In genomic region chr19:6199240-6199983, GRCh38 we compare ENCODE assay signal across 8 cellular contexts.
DNase-seq lines count a peak whose midpoint lies in the region; ATAC-seq, FAIRE-seq and TF ChIP-seq lines count a peak whose summit lies in the region.

No MANE protein-coding gene starts in this region.

- H3K4me1 ChIP-seq in small intestine (ENCODE audit: control insufficient read depth in 2 of 2, insufficient read depth in 1 of 2, low read depth in 1 of 2, low read length in 1 of 2), result peaks cover 0 to 2% of the 10 kb centered on the region in 2 donors

- DNase-seq in AG04450 (ENCODE audit: low read depth, low spot score), result peak; percentile 97
- DNase-seq in NCI-H2196 treated with DMSO at 0.1 percent for 48 hours (lab: John Stamatoyannopoulos, UW; ENCODE audit: unreplicated experiment), result peak; percentile 100
- peak; percentile 99 for DNase-seq in cardiac fibroblast (ENCODE audit: low read depth in 2 of 2)
- DNase-seq in iPS-NIHi7 (ENCODE audit: extremely low spot score), result peak; percentile 100
- DNase-seq in small intestine, result peak; percentile 100

- CTCF ChIA-PET in AG04450 (lab: Charles Lee), result interaction anchor here (2.2 kb wide), 1 partner anchor 19 kb away, joined by 14 read pairs; no protein-coding TSS in a partner anchor

- no peak for FAIRE-seq in small intestine (lab: Jason Lieb, UNC)

- ATAC-seq in GM18870 (IDR thresholded peaks at IDR 0.05; ENCODE audit: unreplicated experiment) (peak; percentile 60), HG03135 (IDR thresholded peaks at IDR 0.05; ENCODE audit: unreplicated experiment) (peak; percentile 70)

- WGBS in small intestine, 3 donors, result 0 to 1% (median 1%) methylated on average over 59 to 67 of the region's 67 CpGs

- H3K9me3 ChIP-seq in AG04450 (ENCODE audit: control insufficient read depth, insufficient read depth, low read length), result no peaks in the 10 kb centered on the region; the same call in 1 of the 2 replicates
- no peaks in the 10 kb centered on the region for H3K9me3 ChIP-seq in small intestine (ENCODE audit: control insufficient read depth, low read depth)

- H3K27me3 ChIP-seq in AG04450 (ENCODE audit: control insufficient read depth, insufficient read depth, low read length) (no peaks in the 10 kb centered on the region), small intestine (ENCODE audit: control insufficient read depth in 2 of 2, insufficient read depth in 2 of 2, low read length in 2 of 2) (no peaks in the 10 kb centered on the region)

- no peaks in the 10 kb centered on the region for H3K36me3 ChIP-seq in small intestine (ENCODE audit: control insufficient read depth in 2 of 2, insufficient read depth in 2 of 2, low read length in 2 of 2)

- H3K27ac ChIP-seq in AG04450 (ENCODE audit: low read depth, low read length), result no peak overlapping the region
- peak overlapping the region in 1 of 2 donors; percentile 72 for H3K27ac ChIP-seq in small intestine (ENCODE audit: low read depth in 1 of 2, low read length in 1 of 2)

- peak overlapping the region; percentile 94 for H3K4me3 ChIP-seq in AG04450 (ENCODE audit: low read depth, low read length)
- H3K4me3 ChIP-seq in WI38 (ENCODE audit: low read depth, low read length), result peak overlapping the region; percentile 84
- peak overlapping the region; percentile 83 to 90 for H3K4me3 ChIP-seq in cardiac fibroblast (replicated peaks in 1 of 2; ENCODE audit: low read depth in 2 of 2, low read length in 2 of 2)
- peak overlapping the region; percentile 26 to 61 for H3K4me3 ChIP-seq in small intestine (ENCODE audit: low read depth in 1 of 2, low read length in 2 of 2)

- POLR2A ChIA-PET in AG04450 (lab: Yijun Ruan, JAX), result no interaction called here

- TF ChIP-seq CTCF in AG04450 (IDR thresholded peaks at IDR 0.05; ENCODE audit: low read depth, low read length), result peak; percentile 38
- TF ChIP-seq CTCF in WI38 (IDR thresholded peaks at IDR 0.05; ENCODE audit: low read depth, low read length), result peak; percentile 18; the same call in 1 of the 2 replicates
- peak; percentile 41 for TF ChIP-seq CTCF in cardiac fibroblast (IDR thresholded peaks at IDR 0.05; ENCODE audit: low read depth, low read length)

Comparison
In these comparisons a context has a peak if more than half of its experiments do, and no peak if none do; other contexts are left out.
1. H3K4me3 ChIP-seq: peak in every context shown above with its lines; median percentile 94 in AG04450; 86 in cardiac fibroblast; 84 in WI38; 44 in small intestine.